ENCODE assay signal across 1 cellular context in the genomic region with DNA sequence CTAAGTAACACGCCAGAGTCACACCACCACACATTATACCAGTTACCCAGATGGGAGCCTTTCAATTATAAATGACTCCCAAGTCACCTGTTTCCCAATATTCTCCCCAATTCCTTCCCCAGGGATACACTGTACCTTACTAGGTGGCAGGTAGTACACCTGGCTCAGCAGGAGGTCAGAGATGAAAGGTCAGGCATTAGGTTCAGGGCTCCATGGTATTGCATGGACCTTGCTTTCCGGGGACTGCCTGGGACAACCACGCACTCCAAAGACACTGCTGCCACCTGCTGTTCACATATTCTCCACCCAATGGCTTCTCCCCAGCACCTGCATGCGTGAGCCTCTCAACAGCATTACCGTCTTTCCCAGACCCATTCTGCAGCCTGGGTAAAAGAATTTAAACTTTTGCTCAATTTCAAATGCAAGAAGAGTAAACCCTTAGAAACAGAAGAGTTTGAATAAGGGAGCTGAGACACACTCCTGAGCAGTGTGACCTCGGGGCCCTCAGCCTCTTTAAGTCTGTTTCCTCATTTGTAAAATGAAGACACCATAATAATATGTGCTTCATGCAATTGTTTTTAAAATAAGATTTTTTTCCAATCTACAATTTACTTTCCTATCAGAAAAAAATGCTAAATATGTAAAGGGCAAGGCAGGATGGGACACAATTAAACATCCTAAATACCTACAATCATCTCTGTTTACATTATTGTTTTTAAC.
TF ChIP-seq lines count a peak whose summit lies in the region.

No MANE protein-coding gene starts in this region.

TF ChIP-seq in HepG2, 621 proteins besides CTCF, POLR2A, EP300 and RAD21 (continued from another document and continues in another):
- TF ChIP-seq, protein P1, sequence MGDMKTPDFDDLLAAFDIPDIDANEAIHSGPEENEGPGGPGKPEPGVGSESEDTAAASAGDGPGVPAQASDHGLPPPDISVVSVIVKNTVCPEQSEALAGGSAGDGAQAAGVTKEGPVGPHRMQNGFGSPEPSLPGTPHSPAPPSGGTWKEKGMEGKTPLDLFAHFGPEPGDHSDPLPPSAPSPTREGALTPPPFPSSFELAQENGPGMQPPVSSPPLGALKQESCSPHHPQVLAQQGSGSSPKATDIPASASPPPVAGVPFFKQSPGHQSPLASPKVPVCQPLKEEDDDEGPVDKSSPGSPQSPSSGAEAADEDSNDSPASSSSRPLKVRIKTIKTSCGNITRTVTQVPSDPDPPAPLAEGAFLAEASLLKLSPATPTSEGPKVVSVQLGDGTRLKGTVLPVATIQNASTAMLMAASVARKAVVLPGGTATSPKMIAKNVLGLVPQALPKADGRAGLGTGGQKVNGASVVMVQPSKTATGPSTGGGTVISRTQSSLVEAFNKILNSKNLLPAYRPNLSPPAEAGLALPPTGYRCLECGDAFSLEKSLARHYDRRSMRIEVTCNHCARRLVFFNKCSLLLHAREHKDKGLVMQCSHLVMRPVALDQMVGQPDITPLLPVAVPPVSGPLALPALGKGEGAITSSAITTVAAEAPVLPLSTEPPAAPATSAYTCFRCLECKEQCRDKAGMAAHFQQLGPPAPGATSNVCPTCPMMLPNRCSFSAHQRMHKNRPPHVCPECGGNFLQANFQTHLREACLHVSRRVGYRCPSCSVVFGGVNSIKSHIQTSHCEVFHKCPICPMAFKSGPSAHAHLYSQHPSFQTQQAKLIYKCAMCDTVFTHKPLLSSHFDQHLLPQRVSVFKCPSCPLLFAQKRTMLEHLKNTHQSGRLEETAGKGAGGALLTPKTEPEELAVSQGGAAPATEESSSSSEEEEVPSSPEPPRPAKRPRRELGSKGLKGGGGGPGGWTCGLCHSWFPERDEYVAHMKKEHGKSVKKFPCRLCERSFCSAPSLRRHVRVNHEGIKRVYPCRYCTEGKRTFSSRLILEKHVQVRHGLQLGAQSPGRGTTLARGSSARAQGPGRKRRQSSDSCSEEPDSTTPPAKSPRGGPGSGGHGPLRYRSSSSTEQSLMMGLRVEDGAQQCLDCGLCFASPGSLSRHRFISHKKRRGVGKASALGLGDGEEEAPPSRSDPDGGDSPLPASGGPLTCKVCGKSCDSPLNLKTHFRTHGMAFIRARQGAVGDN (CRISPR knock-in tag; IDR thresholded peaks at IDR 0.05): peak; percentile 40; the same call in 1 of the 2 replicates
- TF ChIP-seq PPARG (CRISPR knock-in tag; conservative IDR thresholded peaks at IDR 0.05): 0 out of 2 replicates have a peak, but pooled peaks have one; percentile 35
- TF ChIP-seq ZNF557 (CRISPR knock-in tag; IDR thresholded peaks at IDR 0.05): no peak
- TF ChIP-seq ZSCAN25 (CRISPR knock-in tag; IDR thresholded peaks at IDR 0.05): 0 out of 2 replicates have a peak, but pooled peaks have one; percentile 21
- TF ChIP-seq FOXA3 (CRISPR knock-in tag; IDR thresholded peaks at IDR 0.05): 0 out of 2 replicates have a peak, but pooled peaks have one; percentile 11
- TF ChIP-seq ZSCAN9 (CRISPR knock-in tag; IDR thresholded peaks at IDR 0.05; ENCODE audit: borderline replicate concordance): 0 out of 2 replicates have a peak, but pooled peaks have one; percentile 42
- no peak for TF ChIP-seq ZSCAN12 (CRISPR knock-in tag; IDR thresholded peaks at IDR 0.05)
- TF ChIP-seq KDM1A (CRISPR knock-in tag; IDR thresholded peaks at IDR 0.05): no peak
- peak; percentile 31; the same call in 1 of the 2 replicates for TF ChIP-seq ZNF788 (CRISPR knock-in tag; IDR thresholded peaks at IDR 0.05; ENCODE audit: borderline replicate concordance)
- no peak for TF ChIP-seq ZNF839 (CRISPR knock-in tag; IDR thresholded peaks at IDR 0.05; ENCODE audit: borderline replicate concordance)
- TF ChIP-seq ZBTB25 (CRISPR knock-in tag; IDR thresholded peaks at IDR 0.05): peak; percentile 71; the same call in 1 of the 2 replicates
- TF ChIP-seq KDM2A (CRISPR knock-in tag; IDR thresholded peaks at IDR 0.05; ENCODE audit: borderline replicate concordance, low read depth): peak; percentile 75
- TF ChIP-seq ZFP1 (CRISPR knock-in tag; IDR thresholded peaks at IDR 0.05): no peak
- TF ChIP-seq ESRRA (CRISPR knock-in tag; IDR thresholded peaks at IDR 0.05; ENCODE audit: low read depth): 0 out of 2 replicates have a peak, but pooled peaks have one; percentile 36
- TF ChIP-seq KAT8 (CRISPR knock-in tag; IDR thresholded peaks at IDR 0.05): peak; percentile 35; the same call in 1 of the 2 replicates
- TF ChIP-seq ARID3A (IDR thresholded peaks at IDR 0.05; ENCODE audit: low read depth, low read length): 0 out of 2 replicates have a peak, but pooled peaks have one; percentile 27
- TF ChIP-seq NKX3-1 (CRISPR knock-in tag; IDR thresholded peaks at IDR 0.05): no peak
- TF ChIP-seq THRA (CRISPR knock-in tag; IDR thresholded peaks at IDR 0.05; ENCODE audit: borderline replicate concordance): peak; percentile 11; the same call in 1 of the 2 replicates
- no peak for TF ChIP-seq AKNA (CRISPR knock-in tag; IDR thresholded peaks at IDR 0.05; ENCODE audit: borderline replicate concordance)
- peak; percentile 88 for TF ChIP-seq HNF4A (CRISPR knock-in tag; IDR thresholded peaks at IDR 0.05)
- peak; percentile 76 for TF ChIP-seq ARID5B (CRISPR knock-in tag; IDR thresholded peaks at IDR 0.05)
- TF ChIP-seq FOXP4 (CRISPR knock-in tag; IDR thresholded peaks at IDR 0.05): peak; percentile 57; the same call in 1 of the 2 replicates
- peak; percentile 68; the same call in 1 of the 2 replicates for TF ChIP-seq KDM3A (CRISPR knock-in tag; IDR thresholded peaks at IDR 0.05; ENCODE audit: low read depth)
- peak; percentile 52; the same call in 1 of the 2 replicates for TF ChIP-seq GATAD1 (CRISPR knock-in tag; IDR thresholded peaks at IDR 0.05)
- TF ChIP-seq CBFB (CRISPR knock-in tag; IDR thresholded peaks at IDR 0.05): peak; percentile 53; the same call in 1 of the 2 replicates
- TF ChIP-seq MXD4 (CRISPR knock-in tag; IDR thresholded peaks at IDR 0.05): peak; percentile 45; the same call in 1 of the 2 replicates
- peak; percentile 66; the same call in 1 of the 2 replicates for TF ChIP-seq ZGPAT (CRISPR knock-in tag; IDR thresholded peaks at IDR 0.05)
